17 cellular contexts compared by ENCODE assay signal in the genomic region with DNA sequence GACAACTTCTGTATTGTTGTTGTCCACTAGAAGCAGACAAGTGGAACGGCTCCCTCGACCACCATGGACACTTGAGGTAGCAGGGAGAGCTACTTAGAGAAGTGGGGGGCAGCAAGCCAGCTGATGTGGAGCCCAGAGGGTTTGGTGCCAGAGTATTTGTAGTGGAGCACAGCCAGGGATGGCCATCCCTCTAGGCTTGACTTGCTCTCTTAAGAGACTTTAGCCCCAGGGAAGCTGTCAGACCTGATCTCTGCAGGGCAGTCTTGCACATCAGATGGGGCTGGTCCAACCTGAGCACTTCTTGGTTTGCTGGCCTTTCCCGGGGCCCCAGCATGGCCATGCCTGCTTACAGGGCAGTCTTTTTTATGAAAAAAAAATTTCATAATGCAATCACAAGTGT. TPM values are rescaled to one million over a fixed set of nuclear protein-coding genes. Genes with fewer than 3 reads are reported as not detected.
DNase-seq lines count a peak whose midpoint lies in the region; ATAC-seq and TF ChIP-seq lines count a peak whose summit lies in the region.
"Had no signal": no experiment of that assay in that cellular context is flagged by ENCODE, and none has a peak within 500 bp of the region (broad histone marks: within the 10 kb centered on the region; RNA-seq: fewer than 3 reads in every experiment).

No MANE protein-coding gene starts in this region.

- ATAC-seq in left ventricle myocardium superior (no peak), heart right ventricle (no peak), GM19397 (IDR thresholded peaks at IDR 0.05; ENCODE audit: unreplicated experiment) (no peak), HG02840 (IDR thresholded peaks at IDR 0.05; ENCODE audit: low FRiP score, unreplicated experiment) (no peak)
- ATAC-seq: HCT116 had no signal

- H3K9ac ChIP-seq in endodermal cell (ENCODE audit: extremely low read depth, low read length, poor library complexity, severe bottlenecking): no peak overlapping the region
- H3K9ac ChIP-seq: GM23248 had no signal

- H3K36me3 ChIP-seq in heart right ventricle (no peaks in the 10 kb centered on the region), endodermal cell (ENCODE audit: control insufficient read depth, insufficient read depth, low read length) (no peaks in the 10 kb centered on the region)

- DNase-seq in left ventricle myocardium superior (peak; percentile 27), heart right ventricle (no peak), endodermal cell (peak; percentile 60), NCI-H1930 (lab: John Stamatoyannopoulos, UW) (no peak)
- no peak for DNase-seq in T-helper 2 cell treated with Interferon-gamma antibody and Interleukin-4, amounts not matched to agents 5 μg/mL and 100 μg/mL, for 36 hours (ENCODE audit: low spot score)
- DNase-seq: CD4-positive, alpha-beta memory T cell; DMS153; DMS79 treated with DMSO at 0.1 percent for 48 hours; EL; GDM1; GM23248; IMR-90 had no signal

- H3K27me3 Mint-ChIP-seq in T-helper 2 cell treated with Interferon-gamma antibody and Interleukin-4, amounts not matched to agents 5 μg/mL and 100 μg/mL, for 36 hours (ENCODE audit: low read depth): peaks cover 8% of the 10 kb centered on the region
- no peaks in the 10 kb centered on the region for H3K27me3 Mint-ChIP-seq in endodermal cell (ENCODE audit: insufficient read depth)

- intact Hi-C loops in left ventricle myocardium superior (cut with micrococcal nuclease): no loop called here
- intact Hi-C loops in heart right ventricle (cut with DNase I): no loop called here

- peaks cover 24% of the 10 kb centered on the region for H3K4me1 Mint-ChIP-seq in T-helper 2 cell treated with Interferon-gamma antibody and Interleukin-4, amounts not matched to agents 5 μg/mL and 100 μg/mL, for 36 hours (ENCODE audit: low read depth)
- H3K4me1 Mint-ChIP-seq in endodermal cell: peaks cover 33% of the 10 kb centered on the region
- H3K4me1 Mint-ChIP-seq: B cell; CD4-positive, alpha-beta memory T cell had no signal

- H3K4me1 ChIP-seq in heart right ventricle: peaks cover 0 to 23% (median 12%) of the 10 kb centered on the region in 9 donors
- H3K4me1 ChIP-seq in endodermal cell (ENCODE audit: control insufficient read depth, insufficient read depth, low read length): peaks cover 13% of the 10 kb centered on the region

- peaks cover 8% of the 10 kb centered on the region for H3K36me3 Mint-ChIP-seq in T-helper 2 cell treated with Interferon-gamma antibody and Interleukin-4, amounts not matched to agents 5 μg/mL and 100 μg/mL, for 36 hours (ENCODE audit: low read depth)
- H3K36me3 Mint-ChIP-seq in endodermal cell (ENCODE audit: low read depth): peaks cover 6% of the 10 kb centered on the region
- H3K36me3 Mint-ChIP-seq: CD4-positive, alpha-beta memory T cell had no signal

- TF ChIP-seq CTCF in heart right ventricle (IDR thresholded peaks at IDR 0.05) (no peak), endodermal cell (conservative IDR thresholded peaks at IDR 0.05) (no peak)

- 77 to 83% methylated on average over 3 of the region's 3 CpGs for WGBS in heart right ventricle, 2 donors
- WGBS in endodermal cell (ENCODE audit: insufficient coverage in 1 of 2, insufficient read length in 1 of 2), 2 experiments: 88% methylated on average over 3 of the region's 3 CpGs; no CpG with 5 or more reads in 1 of the 2 experiments

- H3K27ac ChIP-seq in heart right ventricle: no peak overlapping the region
- no peak overlapping the region for H3K27ac ChIP-seq in endodermal cell (ENCODE audit: low read depth, low read length)
- H3K27ac ChIP-seq: C4-2B, GM23248 had no signal

- H3K4me3 ChIP-seq in heart right ventricle (no peak overlapping the region), endodermal cell (ENCODE audit: low read length) (no peak overlapping the region)
- H3K4me3 ChIP-seq: GM23248 had no signal

- H3K27ac Mint-ChIP-seq in T-helper 2 cell treated with Interferon-gamma antibody and Interleukin-4, amounts not matched to agents 5 μg/mL and 100 μg/mL, for 36 hours: peak overlapping the region; percentile 2
- H3K27ac Mint-ChIP-seq in endodermal cell: peak overlapping the region; percentile 40
- H3K27ac Mint-ChIP-seq: B cell; CD4-positive, alpha-beta memory T cell had no signal

- H3K4me3 Mint-ChIP-seq in T-helper 2 cell treated with Interferon-gamma antibody and Interleukin-4, amounts not matched to agents 5 μg/mL and 100 μg/mL, for 36 hours: no peak overlapping the region
- no peak overlapping the region for H3K4me3 Mint-ChIP-seq in endodermal cell
- H3K4me3 Mint-ChIP-seq: B cell; CD4-positive, alpha-beta memory T cell had no signal

- no peaks in the 10 kb centered on the region for H3K9me3 ChIP-seq in heart right ventricle
- peaks cover 28% of the 10 kb centered on the region for H3K9me3 ChIP-seq in endodermal cell (ENCODE audit: control insufficient read depth, low read length)

- H3K9me3 Mint-ChIP-seq in T-helper 2 cell treated with Interferon-gamma antibody and Interleukin-4, amounts not matched to agents 5 μg/mL and 100 μg/mL, for 36 hours: peaks cover 23% of the 10 kb centered on the region
- peaks cover 20% of the 10 kb centered on the region for H3K9me3 Mint-ChIP-seq in endodermal cell

- no peaks in the 10 kb centered on the region for H3K27me3 ChIP-seq in heart right ventricle
- no peaks in the 10 kb centered on the region for H3K27me3 ChIP-seq in endodermal cell (ENCODE audit: control insufficient read depth, insufficient read depth, low read length, poor library complexity, severe bottlenecking)

RNA-seq across cellular contexts. Expression of a gene that starts 15.0 kb away (rescaled TPM):
- total RNA-seq in left ventricle myocardium superior: 20.1 TPM
- total RNA-seq in heart right ventricle: 10 to 100 TPM; 12.0 to 28.6 (median 17.5) TPM
- 1 to 10 TPM; 3.4 to 7.8 TPM for polyA plus RNA-seq in heart right ventricle
- 100 to 1,000 TPM; 111 to 113 TPM for total RNA-seq in endodermal cell
- polyA plus RNA-seq in endodermal cell (2013, experiment 1 of 2): 44.7 TPM
- 36.0 TPM for polyA plus RNA-seq in endodermal cell (2013, experiment 2 of 2)

Comparison
In these comparisons a context has a peak if more than half of its experiments do, and no peak if none do; other contexts are left out.
1. DNase-seq: peak in left ventricle myocardium superior (single experiment) and endodermal cell (single experiment); none in heart right ventricle (0 of 2), T-helper 2 cell treated with Interferon-gamma antibody and Interleukin-4, amounts not matched to agents 5 μg/mL and 100 μg/mL, for 36 hours (single experiment) and NCI-H1930 (0 of 2).